Comparison of ENCODE assay signal across 22 cellular contexts in the genomic region with DNA sequence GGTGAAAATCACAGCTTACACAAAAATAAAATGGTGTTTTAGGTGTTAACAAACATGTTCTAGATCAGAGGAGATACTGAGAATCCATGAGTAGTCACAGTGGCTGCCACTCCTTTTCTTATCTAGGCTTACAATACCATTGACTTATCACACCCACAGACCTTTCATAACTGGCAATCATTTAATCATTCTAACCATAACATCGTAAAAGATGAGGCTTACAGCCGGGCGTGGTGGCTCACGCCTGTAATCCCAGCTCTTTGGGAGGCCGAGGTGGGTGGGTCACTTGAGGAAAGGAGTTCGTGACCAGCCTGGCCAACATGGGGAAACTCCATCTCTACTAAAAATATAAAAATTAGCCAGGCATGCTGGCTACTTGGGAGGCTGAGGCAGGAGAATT. TPM values are rescaled to one million over a fixed set of nuclear protein-coding genes. Genes with fewer than 3 reads are reported as not detected.
"Had no signal": no experiment of that assay in that cellular context is flagged by ENCODE, and none has a peak within 500 bp of the region (broad histone marks: within the 10 kb centered on the region; RNA-seq: fewer than 3 reads in every experiment).

No MANE protein-coding gene starts in this region.

- H3K9me3 ChIP-seq: pancreas, psoas muscle, right atrium auricular region, thyroid gland had no signal

- H3K27me3 ChIP-seq: hepatocyte, pancreas, right atrium auricular region, thyroid gland had no signal

- H3K4me3 ChIP-seq: hepatocyte, pancreas, psoas muscle, right atrium auricular region, thyroid gland had no signal

- DNase-seq: activated CD4-positive, alpha-beta T cell treated with anti-CD3 and anti-CD28 coated beads for 1 hour; activated CD4-positive, alpha-beta T cell treated with anti-CD3 and anti-CD28 coated beads, Interleukin-2, amount 50 U/mL, for 1 hour; activated CD8-positive, alpha-beta T cell treated with anti-CD3 and anti-CD28 coated beads, Interleukin-2, amount 10 ng/mL, durations not matched to agents 7 days and 5 days; activated gamma-delta T cell treated with Interleukin-2 at 50 U/mL for 16 hours; activated T-cell treated with anti-CD3 and anti-CD28 coated beads, Interleukin-2, amount 50 U/mL, for 1 hour; aorta; central memory CD4-positive, alpha-beta T cell; immature natural killer cell; left ventricle myocardium superior; midbrain; pancreas; psoas muscle; stimulated activated CD4-positive, alpha-beta T cell treated with anti-CD3 and anti-CD28 coated beads, Interleukin-12 subunit alpha, Interleukin-12 subunit beta, amount 100 ng/mL, for 4 hours; stimulated activated CD4-positive, alpha-beta T cell treated with anti-CD3 and anti-CD28 coated beads, Interleukin-4, amount 100 ng/mL, for 4 hours; substantia nigra; thyroid gland had no signal

- H3K27ac ChIP-seq: hepatocyte, pancreas, psoas muscle, right atrium auricular region, thyroid gland had no signal

- H3K36me3 ChIP-seq: pancreas, right atrium auricular region, thyroid gland had no signal

- ATAC-seq: activated CD8-positive, alpha-beta T cell treated with anti-CD3 and anti-CD28 coated beads, Interleukin-2, amount 10 ng/mL, durations not matched to agents 7 days and 5 days; left ventricle myocardium superior; natural killer cell treated with Interleukin-12 subunit alpha and Interleukin-12 subunit beta and Interleukin-15 and Interleukin-18, amount 100 ng/mL, for 72 hours; pancreas; psoas muscle had no signal

- H3K4me1 ChIP-seq: pancreas, psoas muscle, right atrium auricular region had no signal

RNA-seq across cellular contexts. Expression of gene SERPINB5, which starts 18.8 kb away (rescaled TPM):
- total RNA-seq: activated CD8-positive, alpha-beta T cell treated with anti-CD3 and anti-CD28 coated beads, Interleukin-2, amount 10 ng/mL, durations not matched to agents 7 days and 5 days; aorta; fibroblast of villous mesenchyme; glomerular endothelial cell; left ventricle myocardium superior; natural killer cell treated with Interleukin-12 subunit alpha and Interleukin-12 subunit beta and Interleukin-15 and Interleukin-18, amount 100 ng/mL, for 72 hours; psoas muscle; right atrium auricular region; T-helper 2 cell treated with Interferon-gamma antibody and Interleukin-4, amounts not matched to agents 100 ng/mL and 5 ng/mL, for 36 hours; thyroid gland had no signal
